8 cellular contexts compared by ENCODE assay signal in the genomic region with DNA sequence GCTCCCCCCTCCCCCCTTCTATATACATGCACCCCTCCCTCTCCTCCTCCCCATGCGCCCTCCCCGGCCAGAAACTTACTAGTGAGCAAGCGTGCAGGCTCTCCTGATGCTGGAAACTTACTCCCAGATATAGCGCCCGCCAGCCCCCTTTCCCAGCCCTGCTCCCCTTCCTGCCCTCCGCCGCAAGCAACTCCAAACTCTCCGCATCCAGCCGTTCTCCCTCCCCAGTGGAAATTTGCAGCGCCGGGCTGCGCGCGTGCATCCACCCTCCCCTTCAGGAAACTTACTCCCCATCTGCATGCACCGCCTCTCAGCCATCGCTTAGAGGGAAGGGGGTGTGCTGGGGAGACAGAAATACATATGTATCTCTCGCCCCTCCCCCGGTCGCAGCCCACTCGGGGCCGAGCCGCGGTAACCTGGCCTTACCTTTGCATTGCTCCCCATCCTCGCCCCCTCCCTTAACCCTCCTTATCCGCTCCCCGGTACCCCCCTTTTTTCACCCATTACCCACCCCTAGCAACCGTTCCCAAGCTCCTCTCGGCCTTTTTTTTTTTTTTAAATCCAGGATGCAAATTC. TPM values are rescaled to one million over a fixed set of nuclear protein-coding genes. Genes with fewer than 3 reads are reported as not detected.
DNase-seq lines count a peak whose midpoint lies in the region; ATAC-seq and TF ChIP-seq lines count a peak whose summit lies in the region.

A gene with protein sequence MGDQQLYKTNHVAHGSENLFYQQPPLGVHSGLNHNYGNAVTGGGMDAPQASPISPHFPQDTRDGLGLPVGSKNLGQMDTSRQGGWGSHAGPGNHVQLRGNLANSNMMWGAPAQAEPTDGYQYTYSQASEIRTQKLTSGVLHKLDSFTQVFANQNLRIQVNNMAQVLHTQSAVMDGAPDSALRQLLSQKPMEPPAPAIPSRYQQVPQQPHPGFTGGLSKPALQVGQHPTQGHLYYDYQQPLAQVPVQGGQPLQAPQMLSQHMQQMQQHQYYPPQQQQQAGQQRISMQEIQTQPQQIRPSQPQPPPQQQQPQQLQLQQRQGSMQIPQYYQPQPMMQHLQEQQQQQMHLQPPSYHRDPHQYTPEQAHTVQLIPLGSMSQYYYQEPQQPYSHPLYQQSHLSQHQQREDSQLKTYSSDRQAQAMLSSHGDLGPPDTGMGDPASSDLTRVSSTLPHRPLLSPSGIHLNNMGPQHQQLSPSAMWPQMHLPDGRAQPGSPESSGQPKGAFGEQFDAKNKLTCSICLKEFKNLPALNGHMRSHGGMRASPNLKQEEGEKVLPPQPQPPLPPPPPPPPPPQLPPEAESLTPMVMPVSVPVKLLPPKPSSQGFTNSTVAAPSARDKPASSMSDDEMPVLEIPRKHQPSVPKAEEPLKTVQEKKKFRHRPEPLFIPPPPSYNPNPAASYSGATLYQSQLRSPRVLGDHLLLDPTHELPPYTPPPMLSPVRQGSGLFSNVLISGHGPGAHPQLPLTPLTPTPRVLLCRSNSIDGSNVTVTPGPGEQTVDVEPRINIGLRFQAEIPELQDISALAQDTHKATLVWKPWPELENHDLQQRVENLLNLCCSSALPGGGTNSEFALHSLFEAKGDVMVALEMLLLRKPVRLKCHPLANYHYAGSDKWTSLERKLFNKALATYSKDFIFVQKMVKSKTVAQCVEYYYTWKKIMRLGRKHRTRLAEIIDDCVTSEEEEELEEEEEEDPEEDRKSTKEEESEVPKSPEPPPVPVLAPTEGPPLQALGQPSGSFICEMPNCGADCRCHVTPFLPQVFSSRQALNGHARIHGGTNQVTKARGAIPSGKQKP (N-terminal part only) (minus strand): TSS at position 332 of the 576 bp plus-strand sequence. CDS start 182,336 bp downstream, outside the sequence.

- DNase-seq in NOMO-1 treated with dmso at 0.1 percent for 144 hours (lab: John Stamatoyannopoulos, UW; ENCODE audit: unreplicated experiment) (peak; percentile 85), suprapubic skin (ENCODE audit: low spot score in 2 of 2) (peak; percentile 81 to 86), T1000 (lab: John Stamatoyannopoulos, UW) (no peak)
- DNase-seq in activated T-cell treated with anti-CD3 and anti-CD28 coated beads, Interleukin-2, amount 50 U/mL, for 1 hour, result peak; percentile 64

- no peak for TF ChIP-seq POLR2A in suprapubic skin (IDR thresholded peaks at IDR 0.05)

- peak; percentile 50 for ATAC-seq in esophagus mucosa

- H3K27ac ChIP-seq in HUES64 (ENCODE audit: low read depth, low read length), result peak within 1 kb of the TSS; percentile 99
- peak within 1 kb of the TSS; percentile 95 for H3K27ac ChIP-seq in muscle layer of colon (ENCODE audit: low read depth, low read length)
- H3K27ac ChIP-seq in suprapubic skin, result peak within 1 kb of the TSS; percentile 92

- peaks cover 34% of the 10 kb centered on the region for H3K4me1 ChIP-seq in HUES64 (ENCODE audit: insufficient read depth, low read length)
- peaks cover 24% of the 10 kb centered on the region for H3K4me1 ChIP-seq in muscle layer of colon (ENCODE audit: insufficient read depth, low read length)
- H3K4me1 ChIP-seq in suprapubic skin, result peaks cover 47% of the 10 kb centered on the region

- 0% methylated on average over 26 of the region's 28 CpGs for WGBS in HUES64
- WGBS in suprapubic skin, result under 1% methylated on average over 28 of the region's 28 CpGs

- H3K27me3 ChIP-seq in HUES64 (ENCODE audit: insufficient read depth, low read length) (no peaks in the 10 kb centered on the region), muscle layer of colon (ENCODE audit: control insufficient read depth in 1 of 2, insufficient read depth in 2 of 2, low read length in 2 of 2) (no peaks in the 10 kb centered on the region), suprapubic skin (no peaks in the 10 kb centered on the region)

- TF ChIP-seq EP300 in suprapubic skin (IDR thresholded peaks at IDR 0.05), result no peak

- H3K36me3 ChIP-seq in HUES64 (ENCODE audit: insufficient read depth, low read length) (no peaks in the 10 kb centered on the region), muscle layer of colon (ENCODE audit: insufficient read depth, low read length) (no peaks in the 10 kb centered on the region), suprapubic skin (no peaks in the 10 kb centered on the region)

- H3K9me3 ChIP-seq in HUES64 (ENCODE audit: insufficient read depth, low read depth, low read length) (no peaks in the 10 kb centered on the region), muscle layer of colon (ENCODE audit: low read length) (no peaks in the 10 kb centered on the region), suprapubic skin (no peaks in the 10 kb centered on the region)

- TF ChIP-seq CTCF in suprapubic skin (IDR thresholded peaks at IDR 0.05), result no peak

- H3K9ac ChIP-seq in HUES64 (ENCODE audit: low read depth, low read length) (peak within 1 kb of the TSS; percentile 92), muscle layer of colon (ENCODE audit: low read length) (peak within 1 kb of the TSS; percentile 23)

- peak within 1 kb of the TSS; percentile 95 for H3K4me3 ChIP-seq in GM08714 (ENCODE audit: low read length)
- H3K4me3 ChIP-seq in HUES64 (ENCODE audit: low read length), result peak within 1 kb of the TSS; percentile 92
- H3K4me3 ChIP-seq in muscle layer of colon (ENCODE audit: low read depth in 1 of 2, low read length in 2 of 2), result peak within 1 kb of the TSS; percentile 76 to 98
- peak within 1 kb of the TSS; percentile 66 for H3K4me3 ChIP-seq in suprapubic skin

RNA-seq across cellular contexts. Expression of the gene that starts here (rescaled TPM):
- 11.4 TPM for polyA plus RNA-seq in HUES64 (2013, experiment 1 of 2)
- 11.8 TPM for polyA plus RNA-seq in HUES64 (2013, experiment 2 of 2)
- 7.3 TPM for total RNA-seq in esophagus mucosa
- 10 to 100 TPM; 14.7 to 22.0 (median 19.0) TPM for total RNA-seq in suprapubic skin
